10 cellular contexts compared by ENCODE assay signal in genomic region chr3:58214484-58215316, GRCh38. TPM values are rescaled to one million over a fixed set of nuclear protein-coding genes. Genes with fewer than 3 reads are reported as not detected.
DNase-seq lines count a peak whose midpoint lies in the region; ATAC-seq and TF ChIP-seq lines count a peak whose summit lies in the region.
"Had no signal": no experiment of that assay in that cellular context is flagged by ENCODE, and none has a peak within 500 bp of the region (broad histone marks: within the 10 kb centered on the region; RNA-seq: fewer than 3 reads in every experiment).

No MANE protein-coding gene starts in this region.

- peak overlapping the region in 1 of 3 donors; percentile 91 for H3K27ac Mint-ChIP-seq in CD4-positive, CD25-positive, alpha-beta regulatory T cell

- H3K4me3 Mint-ChIP-seq in CD4-positive, CD25-positive, alpha-beta regulatory T cell, result no peak overlapping the region

- intact Hi-C loops in ascending aorta (cut with DNase I), result no loop called here

- H3K4me1 ChIP-seq in CD4-positive, CD25-positive, alpha-beta regulatory T cell (ENCODE audit: control insufficient read depth, insufficient read depth, low read length, poor library complexity, severe bottlenecking), result peaks cover 3% of the 10 kb centered on the region
- H3K4me1 ChIP-seq in ascending aorta (no peaks in the 10 kb centered on the region), HAP-1 (peaks cover 4% of the 10 kb centered on the region)

- H3K27ac ChIP-seq in CD4-positive, CD25-positive, alpha-beta regulatory T cell (ENCODE audit: insufficient read depth, low read length, poor library complexity, severe bottlenecking), result no peak overlapping the region
- H3K27ac ChIP-seq in ascending aorta, result no peak overlapping the region
- H3K27ac ChIP-seq: heart left ventricle, thoracic aorta had no signal

- no peaks in the 10 kb centered on the region for H3K9me3 Mint-ChIP-seq in CD4-positive, CD25-positive, alpha-beta regulatory T cell

- ATAC-seq in CD4-positive, CD25-positive, alpha-beta regulatory T cell (ENCODE audit: low read depth in 2 of 2), result peak; percentile 54 to 57
- ATAC-seq in GM19025 (IDR thresholded peaks at IDR 0.05; ENCODE audit: low read depth, unreplicated experiment) (peak; percentile 69), HG03066 (IDR thresholded peaks at IDR 0.05; ENCODE audit: low read depth, unreplicated experiment) (peak; percentile 71)

- in situ Hi-C loops in HAP-1 (cut with MboI; ENCODE audit: low sequenced_read_pairs), result no loop called here

- no peak overlapping the region for H3K4me3 ChIP-seq in CD4-positive, CD25-positive, alpha-beta regulatory T cell (ENCODE audit: low read depth, low read length)
- H3K4me3 ChIP-seq in ascending aorta (no peak overlapping the region), HAP-1 (no peak overlapping the region)
- H3K4me3 ChIP-seq: heart left ventricle, thoracic aorta had no signal

- H3K4me1 Mint-ChIP-seq in CD4-positive, CD25-positive, alpha-beta regulatory T cell, result peaks cover 0 to 6% (median 5%) of the 10 kb centered on the region in 4 donors

- no peaks in the 10 kb centered on the region for H3K27me3 ChIP-seq in CD4-positive, CD25-positive, alpha-beta regulatory T cell (ENCODE audit: control insufficient read depth, insufficient read depth, low read length)
- H3K27me3 ChIP-seq in ascending aorta (no peaks in the 10 kb centered on the region), HAP-1 (ENCODE audit: low read depth) (no peaks in the 10 kb centered on the region)
- H3K27me3 ChIP-seq: heart left ventricle had no signal

- no peaks in the 10 kb centered on the region for H3K9me3 ChIP-seq in CD4-positive, CD25-positive, alpha-beta regulatory T cell (ENCODE audit: control insufficient read depth in 2 of 2, low read length in 2 of 2)
- H3K9me3 ChIP-seq in ascending aorta (no peaks in the 10 kb centered on the region), HAP-1 (no peaks in the 10 kb centered on the region)
- H3K9me3 ChIP-seq: heart left ventricle, thoracic aorta had no signal

- DNase-seq in CD4-positive, CD25-positive, alpha-beta regulatory T cell, result peak in 1 of 3 donors; percentile 55
- DNase-seq in SIG-M5 treated with dmso at 0.1 percent for 504 hours (lab: John Stamatoyannopoulos, UW; ENCODE audit: unreplicated experiment), result peak; percentile 44
- peak; percentile 39 for DNase-seq in kidney tubule cell (ENCODE audit: low spot score)
- DNase-seq in ascending aorta (ENCODE audit: low spot score in 2 of 2), result no peak
- DNase-seq in Kasumi-1 (lab: John Stamatoyannopoulos, UW), result no peak
- no peak for DNase-seq in HAP-1 (ENCODE audit: low spot score in 2 of 2)
- DNase-seq: heart left ventricle had no signal

- H3K27me3 Mint-ChIP-seq in CD4-positive, CD25-positive, alpha-beta regulatory T cell, result peaks cover 11% of the 10 kb centered on the region

- H3K36me3 ChIP-seq in CD4-positive, CD25-positive, alpha-beta regulatory T cell (ENCODE audit: control insufficient read depth, insufficient read depth, low read length), result no peaks in the 10 kb centered on the region
- H3K36me3 ChIP-seq in ascending aorta, result no peaks in the 10 kb centered on the region
- H3K36me3 ChIP-seq in HAP-1 (replicated peaks), result no peaks in the 10 kb centered on the region
- H3K36me3 ChIP-seq: heart left ventricle, thoracic aorta had no signal

- TF ChIP-seq CTCF in ascending aorta (IDR thresholded peaks at IDR 0.05), result no peak

- H3K36me3 Mint-ChIP-seq in CD4-positive, CD25-positive, alpha-beta regulatory T cell, result no peaks in the 10 kb centered on the region

RNA-seq across cellular contexts. Expression of gene DNASE1L3, which starts 3.9 kb away (rescaled TPM):
- total RNA-seq in CD4-positive, CD25-positive, alpha-beta regulatory T cell, result not detected
- under 1 TPM in 1 of 4 donors, not detected in 3; 0.14 TPM for polyA plus RNA-seq in CD4-positive, CD25-positive, alpha-beta regulatory T cell
- total RNA-seq in ascending aorta, result 10.0 TPM

RNA-seq across cellular contexts. Expression of gene ABHD6, which starts 22.9 kb away (rescaled TPM):
- total RNA-seq in CD4-positive, CD25-positive, alpha-beta regulatory T cell, result 3.9 TPM
- 1 to 10 TPM; 3.8 to 7.8 (median 5.1) TPM for polyA plus RNA-seq in CD4-positive, CD25-positive, alpha-beta regulatory T cell
- total RNA-seq in ascending aorta, result 6.9 TPM

Comparison
In these comparisons a context has a peak if more than half of its experiments do, and no peak if none do; other contexts are left out.
1. DNase-seq: peak in SIG-M5 treated with dmso at 0.1 percent for 504 hours (single experiment) and kidney tubule cell (single experiment); none in ascending aorta (0 of 2), Kasumi-1 (0 of 2) and HAP-1 (0 of 2).
2. RNA of gene DNASE1L3, which starts 3.9 kb away (total RNA-seq): 10.0 TPM in ascending aorta (single experiment); not detected in CD4-positive, CD25-positive, alpha-beta regulatory T cell (single experiment); every median in the first group is over 10 times any median in the second.
3. Peak in every context shown above with its lines, with median percentiles within 50 percentile points of each other: ATAC-seq.